ENCODE assay signal across 24 cellular contexts in genomic region chr2:121218386-121218938, GRCh38.
"Had no signal": no experiment of that assay in that cellular context is flagged by ENCODE, and none has a peak within 500 bp of the region (broad histone marks: within the 10 kb centered on the region; RNA-seq: fewer than 3 reads in every experiment).

No MANE protein-coding gene starts in this region.

- H3K9me3 ChIP-seq: colonic mucosa, esophagus muscularis mucosa, mucosa of descending colon, prostate gland, right atrium auricular region, stomach, thyroid gland had no signal

- H3K36me3 ChIP-seq: esophagus muscularis mucosa, prostate gland, right atrium auricular region had no signal

- H3K4me3 ChIP-seq: colonic mucosa, esophagus muscularis mucosa, mucosa of descending colon, prostate gland, right atrium auricular region, smooth muscle cell, stomach, thyroid gland had no signal

- H3K27me3 ChIP-seq: colonic mucosa, esophagus muscularis mucosa, foreskin keratinocyte, right atrium auricular region, thyroid gland had no signal

- DNase-seq: colonic mucosa; effector CD8-positive, alpha-beta T cell; foreskin keratinocyte; glutamatergic neuron; hypothalamus; immature natural killer cell; mesenchymal stem cell; naive thymus-derived CD4-positive, alpha-beta T cell; nucleus accumbens; stimulated activated CD4-positive, alpha-beta T cell treated with anti-CD3 and anti-CD28 coated beads, Interleukin-12 subunit alpha, Interleukin-12 subunit beta, amount 100 ng/mL, for 4 hours; stimulated activated CD4-positive, alpha-beta T cell treated with anti-CD3 and anti-CD28 coated beads, Interleukin-1b, Interleukin-23, amount 100 ng/mL, for 48 hours; stimulated activated CD4-positive, alpha-beta T cell treated with anti-CD3 and anti-CD28 coated beads, Interleukin-4, amount 100 ng/mL, for 1 hour; stimulated activated CD8-positive, alpha-beta memory T cell treated with anti-CD3 and anti-CD28 coated beads, Interleukin-4, amount 100 ng/mL, for 48 hours; stimulated activated naive CD4-positive, alpha-beta T cell; stomach; thyroid gland; trophoblast cell had no signal

- ATAC-seq: foreskin keratinocyte; left lobe of liver; mucosa of descending colon; naive thymus-derived CD4-positive, alpha-beta T cell; sciatic nerve had no signal

- H3K27ac ChIP-seq: colonic mucosa, esophagus muscularis mucosa, foreskin keratinocyte, prostate gland, right atrium auricular region, stomach, thyroid gland had no signal

- H3K4me1 ChIP-seq: esophagus muscularis mucosa, prostate gland, right atrium auricular region, thyroid gland had no signal
